8 cellular contexts compared by ENCODE assay signal in the genomic region with DNA sequence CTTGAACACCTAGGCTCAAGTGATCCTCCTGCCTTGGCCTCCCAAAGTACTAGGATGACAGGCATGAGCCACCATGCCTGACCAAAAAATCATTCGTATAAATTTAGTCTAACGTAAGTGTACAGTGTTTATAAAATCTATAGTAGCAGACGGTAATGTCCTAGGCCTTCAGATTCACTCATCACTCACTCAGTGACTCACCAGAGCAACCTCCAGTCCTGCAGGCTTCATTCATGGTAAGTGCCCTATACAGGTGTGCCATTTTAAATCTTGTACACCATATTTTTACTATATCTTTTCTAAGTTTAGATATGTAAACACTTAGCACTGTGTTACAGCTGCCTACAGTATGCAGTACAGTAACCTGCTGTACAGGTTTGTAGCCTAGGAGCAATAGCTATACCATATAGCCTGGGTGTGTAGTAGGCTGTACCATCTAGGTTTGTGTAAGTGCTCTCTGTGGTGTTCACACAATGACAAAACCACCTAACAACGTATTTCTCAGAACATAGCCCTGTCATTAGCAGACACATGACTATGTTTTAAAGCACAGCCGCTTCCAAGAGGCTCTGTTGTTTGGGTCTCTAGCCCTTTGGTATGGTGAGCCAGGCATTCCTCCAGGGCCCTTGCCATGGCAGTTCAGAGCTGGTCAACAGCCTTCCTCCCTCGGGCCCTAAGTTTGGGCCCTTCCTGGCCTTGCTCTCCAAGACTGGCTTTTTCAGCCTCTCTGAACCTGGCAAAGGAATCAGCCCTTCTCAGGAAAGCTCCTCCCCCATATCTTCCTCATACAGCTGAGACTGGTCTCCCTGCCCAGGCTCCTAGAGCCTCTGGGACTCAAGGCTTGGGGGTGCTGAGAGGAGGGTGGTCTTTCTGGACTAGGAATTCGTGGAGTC. TPM values are rescaled to one million over a fixed set of nuclear protein-coding genes. Genes with fewer than 3 reads are reported as not detected.
DNase-seq lines count a peak whose midpoint lies in the region; ATAC-seq and TF ChIP-seq lines count a peak whose summit lies in the region.
"Had no signal": no experiment of that assay in that cellular context is flagged by ENCODE, and none has a peak within 500 bp of the region (broad histone marks: within the 10 kb centered on the region; RNA-seq: fewer than 3 reads in every experiment).

No MANE protein-coding gene starts in this region.

- H3K27me3 ChIP-seq in RWPE2 (ENCODE audit: insufficient read depth, poor library complexity, severe bottlenecking) = no peaks in the 10 kb centered on the region
- H3K27me3 ChIP-seq in tibial artery = no peaks in the 10 kb centered on the region

- DNase-seq in RWPE2 (ENCODE audit: low spot score) (no peak), fibroblast of the aortic adventitia (ENCODE audit: low read depth) (peak; percentile 43), tibial artery (peak in 1 of 2 donors; percentile 86), mucosa of gallbladder (ENCODE audit: low spot score) (no peak), GM19240 (ENCODE audit: insufficient read length, low spot score) (no peak)
- no peak for DNase-seq in activated T-cell treated with anti-CD3 and anti-CD28 coated beads, Interleukin-2, amount 50 U/mL, for 24 hours
- DNase-seq: NK-92 treated with Interleukin-12 subunit alpha and Interleukin-12 subunit beta, amount 100 ng/mL, for 24 hours; stimulated activated naive CD8-positive, alpha-beta T cell treated with anti-CD3 and anti-CD28 coated beads, Interleukin-15, Interleukin-2, amounts not matched to agents 100 U/mL and 50 U/mL, for 24 hours had no signal

- TF ChIP-seq CTCF in RWPE2 (IDR thresholded peaks at IDR 0.05; ENCODE audit: poor library complexity, severe bottlenecking) (no peak), fibroblast of the aortic adventitia (IDR thresholded peaks at IDR 0.05; ENCODE audit: insufficient read depth, low read length) (no peak), tibial artery (IDR thresholded peaks at IDR 0.05) (no peak)

- H3K9me3 Mint-ChIP-seq in activated T-cell treated with anti-CD3 and anti-CD28 coated beads, Interleukin-2, amount 50 U/mL, for 24 hours = no peaks in the 10 kb centered on the region

- H3K36me3 Mint-ChIP-seq in activated T-cell treated with anti-CD3 and anti-CD28 coated beads, Interleukin-2, amount 50 U/mL, for 24 hours (ENCODE audit: low read depth) = no peaks in the 10 kb centered on the region

- ATAC-seq in RWPE2 (ENCODE audit: low read depth) = peak; percentile 23
- ATAC-seq: stimulated activated naive CD8-positive, alpha-beta T cell treated with anti-CD3 and anti-CD28 coated beads, Interleukin-15, Interleukin-2, amounts not matched to agents 100 U/mL and 50 U/mL, for 24 hours had no signal

- H3K27ac ChIP-seq in RWPE2 (ENCODE audit: poor library complexity, severe bottlenecking) = peak overlapping the region; percentile 97
- peak overlapping the region; percentile 90 for H3K27ac ChIP-seq in tibial artery

- intact Hi-C loops in tibial artery (cut with DNase I; ENCODE audit: low total_unique reads) = no loop called here

- no peaks in the 10 kb centered on the region for H3K9me3 ChIP-seq in RWPE2 (ENCODE audit: severe bottlenecking)
- H3K9me3 ChIP-seq in tibial artery = no peaks in the 10 kb centered on the region

- no peak overlapping the region for H3K4me3 ChIP-seq in RWPE2 (ENCODE audit: severe bottlenecking)
- H3K4me3 ChIP-seq in fibroblast of the aortic adventitia (ENCODE audit: low read depth, low read length) = no peak overlapping the region
- H3K4me3 ChIP-seq in tibial artery = no peak overlapping the region

- H3K4me1 ChIP-seq in RWPE2 (ENCODE audit: insufficient read depth, poor library complexity, severe bottlenecking) = peaks cover 59% of the 10 kb centered on the region
- H3K4me1 ChIP-seq in tibial artery = peaks cover 0 to 75% (median 72%) of the 10 kb centered on the region in 4 donors

- no peak overlapping the region for H3K4me3 Mint-ChIP-seq in activated T-cell treated with anti-CD3 and anti-CD28 coated beads, Interleukin-2, amount 50 U/mL, for 24 hours

- no peaks in the 10 kb centered on the region for H3K27me3 Mint-ChIP-seq in activated T-cell treated with anti-CD3 and anti-CD28 coated beads, Interleukin-2, amount 50 U/mL, for 24 hours

- peaks cover 6% of the 10 kb centered on the region for H3K4me1 Mint-ChIP-seq in activated T-cell treated with anti-CD3 and anti-CD28 coated beads, Interleukin-2, amount 50 U/mL, for 24 hours (ENCODE audit: low read depth)

- peaks cover 16% of the 10 kb centered on the region for H3K36me3 ChIP-seq in RWPE2 (ENCODE audit: low read depth)
- no peaks in the 10 kb centered on the region for H3K36me3 ChIP-seq in tibial artery

- H3K27ac Mint-ChIP-seq in activated T-cell treated with anti-CD3 and anti-CD28 coated beads, Interleukin-2, amount 50 U/mL, for 24 hours = no peak overlapping the region

RNA-seq across cellular contexts. Expression of gene CCDC9B, which starts 1.9 kb away (rescaled TPM):
- total RNA-seq in fibroblast of the aortic adventitia (ENCODE audit: low replicate concordance) (6.7 and 16.2 TPM in 2 replicates), mucosa of gallbladder (107 TPM)

RNA-seq across cellular contexts. Expression of gene PHGR1, which starts 8.2 kb away (rescaled TPM):
- total RNA-seq in fibroblast of the aortic adventitia (ENCODE audit: low replicate concordance) = not detected in 2 replicates
- total RNA-seq in mucosa of gallbladder = 9.1 TPM

RNA-seq across cellular contexts. Expression of gene DISP2, which starts 15.4 kb away (rescaled TPM):
- total RNA-seq in fibroblast of the aortic adventitia (ENCODE audit: low replicate concordance) (0.08 and 0.36 TPM in 2 replicates), mucosa of gallbladder (3.5 TPM)

RNA-seq across cellular contexts. Expression of gene INAFM2, which starts 19.2 kb away (rescaled TPM):
- 8.1 and 8.9 TPM in 2 replicates for total RNA-seq in fibroblast of the aortic adventitia (ENCODE audit: low replicate concordance)
- 44.2 TPM for total RNA-seq in mucosa of gallbladder

RNA-seq across cellular contexts. Expression of gene PLCB2, which starts 34.9 kb away (rescaled TPM):
- total RNA-seq in fibroblast of the aortic adventitia (ENCODE audit: low replicate concordance) (0.27 TPM in 1 of 2 replicates, not detected in the other), mucosa of gallbladder (36.4 TPM)

Comparison
In these comparisons a context has a peak if more than half of its experiments do, and no peak if none do; other contexts are left out.
1. RNA of gene PHGR1, which starts 8.2 kb away (total RNA-seq): 9.1 TPM in mucosa of gallbladder (single experiment); not detected in fibroblast of the aortic adventitia; every median in the first group is over 10 times any median in the second.